ENCODE assay signal across 17 cellular contexts in genomic region chr6:115733426-115733825, GRCh38.
A peak's percentile ranks its signal among the peaks of the same experiment; 100 is the strongest.
DNase-seq lines count a peak whose midpoint lies in the region; ATAC-seq and TF ChIP-seq lines count a peak whose summit lies in the region.
"Had no signal": no experiment of that assay in that cellular context is flagged by ENCODE, and none has a peak within 500 bp of the region (broad histone marks: within the 10 kb centered on the region; RNA-seq: fewer than 3 reads in every experiment).

No MANE protein-coding gene starts in this region.

- no peak for ATAC-seq in HG03460 (IDR thresholded peaks at IDR 0.05; ENCODE audit: unreplicated experiment)
- ATAC-seq: HCT116 had no signal

- H3K27me3 ChIP-seq in BE2C = no peaks in the 10 kb centered on the region
- H3K27me3 ChIP-seq: BLaER1 treated with 17β-estradiol and CSF1 and Interleukin-3, amounts not matched to agents 10 nM and 100 nM had no signal

- peaks cover 3% of the 10 kb centered on the region; the same call in 1 of the 2 replicates for H3K9me3 ChIP-seq in BE2C

- DNase-seq in BE2C (peak; percentile 57), NCI-H1694 treated with DMSO at 0.1 percent for 48 hours (lab: John Stamatoyannopoulos, UW) (peak; percentile 79), NCI-H524 (lab: John Stamatoyannopoulos, UW) (peak; percentile 88 to 97), SK-N-DZ (ENCODE audit: low spot score) (peak; percentile 93), NCI-H510A (lab: John Stamatoyannopoulos, UW) (no peak), NCI-H1092 (lab: John Stamatoyannopoulos, UW) (no peak)
- DNase-seq: 8988T; AML-193; Calu3; CD4-positive, CD25-positive, alpha-beta regulatory T cell; DMS153; DMS79 treated with DMSO at 0.1 percent for 48 hours; EL; GM23248 had no signal

- H3K36me3 ChIP-seq in BE2C = no peaks in the 10 kb centered on the region
- H3K36me3 ChIP-seq: BLaER1 treated with 17β-estradiol and CSF1 and Interleukin-3, amounts not matched to agents 10 nM and 100 nM had no signal

- TF ChIP-seq CTCF in BE2C (IDR thresholded peaks at IDR 0.05; ENCODE audit: low read depth, low read length) = no peak

- no peak overlapping the region for H3K4me3 ChIP-seq in BE2C (ENCODE audit: low read depth, low read length)
- H3K4me3 ChIP-seq: BLaER1 treated with 17β-estradiol and CSF1 and Interleukin-3, amounts not matched to agents 10 nM and 100 nM; GM23248 had no signal

- H3K4me1 ChIP-seq in BE2C = peaks cover 11% of the 10 kb centered on the region
- H3K4me1 ChIP-seq: BLaER1 treated with 17β-estradiol and CSF1 and Interleukin-3, amounts not matched to agents 10 nM and 100 nM had no signal

Comparison
In these comparisons a context has a peak if more than half of its experiments do, and no peak if none do; other contexts are left out.
1. DNase-seq: peak in BE2C (single experiment), NCI-H1694 treated with DMSO at 0.1 percent for 48 hours (single experiment), NCI-H524 (2 of 2) and SK-N-DZ (single experiment); none in NCI-H510A (single experiment) and NCI-H1092 (single experiment).